Comparison of ENCODE assay signal across 19 cellular contexts in genomic region chr7:40477094-40477493, GRCh38.
A peak's percentile ranks its signal among the peaks of the same experiment; 100 is the strongest.
DNase-seq lines count a peak whose midpoint lies in the region; ATAC-seq, FAIRE-seq and TF ChIP-seq lines count a peak whose summit lies in the region.
"Had no signal": no experiment of that assay in that cellular context is flagged by ENCODE, and none has a peak within 500 bp of the region (broad histone marks: within the 10 kb centered on the region; RNA-seq: fewer than 3 reads in every experiment).

No MANE protein-coding gene starts in this region.

- no peak overlapping the region for H2AFZ ChIP-seq in PC-3 (ENCODE audit: low read length)
- H2AFZ ChIP-seq: GM23248 had no signal

- peak overlapping the region; percentile 33; the same call in 1 of the 2 replicates for H3K4me2 ChIP-seq in PC-3 (ENCODE audit: low read length)

- H3K79me2 ChIP-seq in PC-3 (ENCODE audit: low read length): no peaks in the 10 kb centered on the region

- no peak overlapping the region for H3K4me3 ChIP-seq in PC-3 (ENCODE audit: low read length)
- H3K4me3 ChIP-seq: GM12878, GM23248 had no signal

- H4K20me1 ChIP-seq in PC-3 (ENCODE audit: low read length): no peaks in the 10 kb centered on the region

- peak; percentile 28 for FAIRE-seq in frontal cortex (lab: Jason Lieb, UNC)
- FAIRE-seq: GM12878, H1 had no signal

- H3K9ac ChIP-seq in PC-3 (ENCODE audit: low read length): no peak overlapping the region
- H3K9ac ChIP-seq: GM23248 had no signal

- no peak for TF ChIP-seq CTCF in PC-3 (conservative IDR thresholded peaks at IDR 0.05; ENCODE audit: low read depth, low read length)

- POLR2A ChIA-PET in PC-3 (lab: Charles Lee; ENCODE audit: unreplicated experiment): no interaction called here

- H3F3A ChIP-seq in PC-3 (ENCODE audit: low read length, unreplicated experiment): no peaks in the 10 kb centered on the region

- H3K36me3 ChIP-seq in PC-3 (ENCODE audit: low read depth, low read length): no peaks in the 10 kb centered on the region

- H3K27me3 ChIP-seq in PC-3 (ENCODE audit: low read length): no peaks in the 10 kb centered on the region

- DNase-seq in PC-3: peak; percentile 41
- no peak for DNase-seq in frontal cortex (ENCODE audit: low spot score in 2 of 2)
- DNase-seq in germinal center (ENCODE audit: low spot score): no peak
- DNase-seq in 8988T: no peak
- DNase-seq: C1 segment of cervical spinal cord; Calu3; CD4-positive, alpha-beta memory T cell; COR-L47; DMS153; EL; GDM1; GM23248; H9 had no signal

- no peak overlapping the region for H3K27ac ChIP-seq in PC-3 (ENCODE audit: low read length)
- H3K27ac ChIP-seq: GM23248 had no signal

- CTCF ChIA-PET in PC-3 (lab: Charles Lee): no interaction called here

- no peaks in the 10 kb centered on the region for H3K9me3 ChIP-seq in PC-3 (ENCODE audit: low read length)

- H3K4me1 ChIP-seq in PC-3 (ENCODE audit: insufficient read depth, low read length): peaks cover 8% of the 10 kb centered on the region

- ATAC-seq in PC-3 (peak; percentile 94), SK-N-SH treated with all-trans-retinoic acid at 6 μM for 48 hours (peak; percentile 15; the same call in 2 of the 3 replicates), HG02763 (IDR thresholded peaks at IDR 0.05; ENCODE audit: unreplicated experiment) (no peak), HG02840 (IDR thresholded peaks at IDR 0.05; ENCODE audit: low FRiP score, unreplicated experiment) (no peak)
- ATAC-seq: GM12878, HCT116 had no signal

- intact Hi-C loops in PC-3 (cut with micrococcal nuclease): loop anchor here (5.0 kb wide), 1 partner anchor 150 kb away; no protein-coding TSS in a partner anchor

- no TSS peak for BruUV-seq in PC-3 (replicated peaks; lab: Mats Ljungman, UMichigan)

- H3K9me2 ChIP-seq in PC-3 (replicated peaks; ENCODE audit: low read length): no peaks in the 10 kb centered on the region

TF ChIP-seq in SK-N-SH treated with all-trans-retinoic acid at 6 μM for 48 hours, 23 proteins besides CTCF, POLR2A, EP300 and RAD21:
- TF ChIP-seq ESRRG (CRISPR knock-in tag; IDR thresholded peaks at IDR 0.05) (no peak), ZFP3 (CRISPR knock-in tag; IDR thresholded peaks at IDR 0.05) (no peak), POU6F1 (CRISPR knock-in tag; IDR thresholded peaks at IDR 0.05; ENCODE audit: borderline replicate concordance, low read depth) (no peak), ZNF565 (CRISPR knock-in tag; conservative IDR thresholded peaks at IDR 0.05; ENCODE audit: low read depth) (no peak), CSDC2 (CRISPR knock-in tag; IDR thresholded peaks at IDR 0.05) (no peak), SNAI2 (CRISPR knock-in tag; IDR thresholded peaks at IDR 0.05) (no peak), ZFP30 (CRISPR knock-in tag; IDR thresholded peaks at IDR 0.05) (no peak), PATZ1 (CRISPR knock-in tag; IDR thresholded peaks at IDR 0.05; ENCODE audit: borderline replicate concordance) (no peak), ZNF70 (CRISPR knock-in tag; IDR thresholded peaks at IDR 0.05) (no peak), ISL1 (CRISPR knock-in tag; IDR thresholded peaks at IDR 0.05) (no peak), PPARA (CRISPR knock-in tag; IDR thresholded peaks at IDR 0.05; ENCODE audit: borderline replicate concordance) (no peak), OSR1 (CRISPR knock-in tag; IDR thresholded peaks at IDR 0.05) (no peak), TSHZ2 (CRISPR knock-in tag; IDR thresholded peaks at IDR 0.05) (no peak), CREB5 (CRISPR knock-in tag; IDR thresholded peaks at IDR 0.05; ENCODE audit: low read depth) (no peak), GLIS3 (CRISPR knock-in tag; IDR thresholded peaks at IDR 0.05) (no peak), TCF4 (CRISPR knock-in tag; IDR thresholded peaks at IDR 0.05; ENCODE audit: borderline replicate concordance) (no peak), ARNTL (CRISPR knock-in tag; IDR thresholded peaks at IDR 0.05; ENCODE audit: borderline replicate concordance, low read depth) (no peak), ZNF8 (CRISPR knock-in tag; IDR thresholded peaks at IDR 0.05) (no peak), ZC3H10 (CRISPR knock-in tag; IDR thresholded peaks at IDR 0.05) (no peak), RARB (CRISPR knock-in tag; IDR thresholded peaks at IDR 0.05) (no peak)

Comparison
In these comparisons a context has a peak if more than half of its experiments do, and no peak if none do; other contexts are left out.
1. ATAC-seq: peak in PC-3 (single experiment) and SK-N-SH treated with all-trans-retinoic acid at 6 μM for 48 hours (single experiment); none in HG02763 (single experiment) and HG02840 (single experiment).